ENCODE assay signal across 20 cellular contexts in genomic region chr4:94877973-94878372, GRCh38.
DNase-seq lines count a peak whose midpoint lies in the region; ATAC-seq and TF ChIP-seq lines count a peak whose summit lies in the region.
"Had no signal": no experiment of that assay in that cellular context is flagged by ENCODE, and none has a peak within 500 bp of the region (broad histone marks: within the 10 kb centered on the region; RNA-seq: fewer than 3 reads in every experiment).

No MANE protein-coding gene starts in this region.

- no peaks in the 10 kb centered on the region for H3K27me3 Mint-ChIP-seq in MCF 10A (ENCODE audit: insufficient read depth, unreplicated experiment)
- no peaks in the 10 kb centered on the region for H3K27me3 Mint-ChIP-seq in T-helper 2 cell treated with Interferon-gamma antibody and Interleukin-4, amounts not matched to agents 5 μg/mL and 100 μg/mL, for 36 hours (ENCODE audit: low read depth)
- H3K27me3 Mint-ChIP-seq: activated naive CD8-positive, alpha-beta T cell treated with anti-CD3 and anti-CD28 coated beads, Interleukin-2, amount 10 ng/mL, durations not matched to agents 7 days and 5 days; IgD-negative memory B cell had no signal

- H3K4me1 Mint-ChIP-seq in MCF 10A (ENCODE audit: insufficient read depth, unreplicated experiment): peaks cover 18% of the 10 kb centered on the region
- no peaks in the 10 kb centered on the region for H3K4me1 Mint-ChIP-seq in T-helper 2 cell treated with Interferon-gamma antibody and Interleukin-4, amounts not matched to agents 5 μg/mL and 100 μg/mL, for 36 hours (ENCODE audit: low read depth)
- H3K4me1 Mint-ChIP-seq: activated naive CD8-positive, alpha-beta T cell treated with anti-CD3 and anti-CD28 coated beads, Interleukin-2, amount 10 ng/mL, durations not matched to agents 7 days and 5 days; CD14-positive monocyte; IgD-negative memory B cell had no signal

- TF ChIP-seq POLR2A in breast epithelium (IDR thresholded peaks at IDR 0.05): no peak

- intact Hi-C loops in MCF 10A (cut with micrococcal nuclease) (loop anchor here (2.0 kb wide), 1 partner anchor 51 kb away; no protein-coding TSS in a partner anchor), breast epithelium (cut with DNase I; ENCODE audit: low total_unique reads) (no loop called here)

- H3K4me3 ChIP-seq in breast epithelium (no peak overlapping the region), brain microvascular endothelial cell (ENCODE audit: low read depth, low read length) (no peak overlapping the region), fibroblast of villous mesenchyme (ENCODE audit: low read depth, low read length) (no peak overlapping the region)
- H3K4me3 ChIP-seq: gastroesophageal sphincter, testis had no signal

- no peaks in the 10 kb centered on the region for H3K36me3 Mint-ChIP-seq in MCF 10A (ENCODE audit: insufficient read depth, unreplicated experiment)
- H3K36me3 Mint-ChIP-seq in T-helper 2 cell treated with Interferon-gamma antibody and Interleukin-4, amounts not matched to agents 5 μg/mL and 100 μg/mL, for 36 hours (ENCODE audit: low read depth): no peaks in the 10 kb centered on the region
- H3K36me3 Mint-ChIP-seq: activated naive CD8-positive, alpha-beta T cell treated with anti-CD3 and anti-CD28 coated beads, Interleukin-2, amount 10 ng/mL, durations not matched to agents 7 days and 5 days; CD14-positive monocyte; IgD-negative memory B cell; mesothelial cell of epicardium had no signal

- no peak overlapping the region for H3K4me3 Mint-ChIP-seq in MCF 10A (ENCODE audit: unreplicated experiment)
- no peak overlapping the region for H3K4me3 Mint-ChIP-seq in T-helper 2 cell treated with Interferon-gamma antibody and Interleukin-4, amounts not matched to agents 5 μg/mL and 100 μg/mL, for 36 hours
- H3K4me3 Mint-ChIP-seq: activated naive CD8-positive, alpha-beta T cell treated with anti-CD3 and anti-CD28 coated beads, Interleukin-2, amount 10 ng/mL, durations not matched to agents 7 days and 5 days; CD14-positive monocyte; IgD-negative memory B cell; mesothelial cell of epicardium had no signal

- no peak for TF ChIP-seq CTCF in MCF 10A (IDR thresholded peaks at IDR 0.05; ENCODE audit: unreplicated experiment)
- no peak for TF ChIP-seq CTCF in breast epithelium (IDR thresholded peaks at IDR 0.05)
- TF ChIP-seq CTCF in brain microvascular endothelial cell (IDR thresholded peaks at IDR 0.05; ENCODE audit: low read depth, low read length, missing control alignments): no peak
- TF ChIP-seq CTCF in fibroblast of villous mesenchyme (IDR thresholded peaks at IDR 0.05; ENCODE audit: insufficient read depth, low read depth, low read length): no peak

- no peaks in the 10 kb centered on the region for H3K4me1 ChIP-seq in breast epithelium
- H3K4me1 ChIP-seq: gastroesophageal sphincter, testis had no signal

- H3K27ac ChIP-seq in breast epithelium (no peak overlapping the region), brain microvascular endothelial cell (peak overlapping the region; percentile 32)
- H3K27ac ChIP-seq: 22Rv1, gastroesophageal sphincter, testis had no signal

- no peaks in the 10 kb centered on the region for H3K9me3 ChIP-seq in breast epithelium
- H3K9me3 ChIP-seq: gastroesophageal sphincter, testis had no signal

- H3K27ac Mint-ChIP-seq in MCF 10A (ENCODE audit: low read depth, unreplicated experiment): peak overlapping the region; percentile 93
- no peak overlapping the region for H3K27ac Mint-ChIP-seq in T-helper 2 cell treated with Interferon-gamma antibody and Interleukin-4, amounts not matched to agents 5 μg/mL and 100 μg/mL, for 36 hours
- H3K27ac Mint-ChIP-seq: activated naive CD8-positive, alpha-beta T cell treated with anti-CD3 and anti-CD28 coated beads, Interleukin-2, amount 10 ng/mL, durations not matched to agents 7 days and 5 days; CD14-positive monocyte; IgD-negative memory B cell; mesothelial cell of epicardium had no signal

- CTCF ChIA-PET in MCF 10A (lab: Yijun Ruan, JAX): no interaction called here

- H3K36me3 ChIP-seq in breast epithelium (no peaks in the 10 kb centered on the region), brain microvascular endothelial cell (replicated peaks) (no peaks in the 10 kb centered on the region)
- H3K36me3 ChIP-seq: gastroesophageal sphincter had no signal

- in situ Hi-C loops in brain microvascular endothelial cell (cut with HindIII; ENCODE audit: low pct_ligation_motif_present, low sequenced_read_pairs): no loop called here

- no TSS peak for BruUV-seq in MCF 10A (replicated peaks; lab: Mats Ljungman, UMichigan)

- DNase-seq in MCF 10A (ENCODE audit: unreplicated experiment) (peak; percentile 53), breast epithelium (ENCODE audit: low spot score in 2 of 2) (no peak), brain microvascular endothelial cell (no peak), fibroblast of villous mesenchyme (ENCODE audit: low read depth) (peak; percentile 53), nucleus accumbens (lab: John Stamatoyannopoulos, UW) (no peak), SHP77 treated with DMSO at 0.1 percent for 48 hours (lab: John Stamatoyannopoulos, UW) (no peak)
- no peak for DNase-seq in T-helper 2 cell treated with Interferon-gamma antibody and Interleukin-4, amounts not matched to agents 5 μg/mL and 100 μg/mL, for 36 hours (ENCODE audit: low spot score)
- DNase-seq: activated naive CD8-positive, alpha-beta T cell treated with anti-CD3 and anti-CD28 coated beads, Interleukin-2, amount 10 ng/mL, durations not matched to agents 7 days and 5 days; caudate nucleus; effector CD4-positive, alpha-beta T cell; left cardiac atrium; NCI-H187; NCI-H510A; testis had no signal

- no peaks in the 10 kb centered on the region for H3K27me3 ChIP-seq in breast epithelium
- H3K27me3 ChIP-seq in brain microvascular endothelial cell (replicated peaks): no peaks in the 10 kb centered on the region
- H3K27me3 ChIP-seq: gastroesophageal sphincter, testis had no signal

- no peaks in the 10 kb centered on the region for H3K9me3 Mint-ChIP-seq in MCF 10A (ENCODE audit: unreplicated experiment)
- no peaks in the 10 kb centered on the region for H3K9me3 Mint-ChIP-seq in T-helper 2 cell treated with Interferon-gamma antibody and Interleukin-4, amounts not matched to agents 5 μg/mL and 100 μg/mL, for 36 hours
- H3K9me3 Mint-ChIP-seq: activated naive CD8-positive, alpha-beta T cell treated with anti-CD3 and anti-CD28 coated beads, Interleukin-2, amount 10 ng/mL, durations not matched to agents 7 days and 5 days; IgD-negative memory B cell; mesothelial cell of epicardium had no signal

- ATAC-seq in HG03135 (IDR thresholded peaks at IDR 0.05; ENCODE audit: unreplicated experiment): no peak
- ATAC-seq: gastroesophageal sphincter, left cardiac atrium had no signal

- POLR2A ChIA-PET in MCF 10A (lab: Yijun Ruan, JAX): interaction anchor here (1.0 to 1.1 kb wide), 4 partner anchors 12 to 145 kb away, joined by 3 to 4 read pairs (median 3); no protein-coding TSS in a partner anchor

Comparison
In these comparisons a context has a peak if more than half of its experiments do, and no peak if none do; other contexts are left out.
1. DNase-seq: peak in MCF 10A (single experiment) and fibroblast of villous mesenchyme (single experiment); none in breast epithelium (0 of 2), brain microvascular endothelial cell (single experiment), T-helper 2 cell treated with Interferon-gamma antibody and Interleukin-4, amounts not matched to agents 5 μg/mL and 100 μg/mL, for 36 hours (single experiment), nucleus accumbens (0 of 56) and SHP77 treated with DMSO at 0.1 percent for 48 hours (single experiment).